ENCODE assay signal across 19 cellular contexts in genomic region chr7:92740134-92740533, GRCh38.
A peak's percentile ranks its signal among the peaks of the same experiment; 100 is the strongest.
DNase-seq lines count a peak whose midpoint lies in the region; ATAC-seq and TF ChIP-seq lines count a peak whose summit lies in the region.
"Had no signal": no experiment of that assay in that cellular context is flagged by ENCODE, and none has a peak within 500 bp of the region (broad histone marks: within the 10 kb centered on the region; RNA-seq: fewer than 3 reads in every experiment).

No MANE protein-coding gene starts in this region.

- CTCF ChIA-PET in IMR-90 (lab: Yijun Ruan, JAX), result no interaction called here

- peak overlapping the region; percentile 57 for H3K23ac ChIP-seq in IMR-90 (ENCODE audit: low read depth, low read length)

- peak overlapping the region; percentile 86 for H3K4ac ChIP-seq in IMR-90 (ENCODE audit: low read depth, low read length)

- no peak overlapping the region; the same call in 1 of the 2 replicates for H3K9ac ChIP-seq in IMR-90 (ENCODE audit: low read depth, low read length)
- H3K9ac ChIP-seq: BLaER1 treated with 17β-estradiol and CSF1 and Interleukin-3, amounts not matched to agents 10 nM and 100 nM had no signal

- H3K9me1 ChIP-seq in IMR-90 (ENCODE audit: insufficient read depth, low read length), result peaks cover 19% of the 10 kb centered on the region

- peaks cover 9% of the 10 kb centered on the region for H4K20me1 ChIP-seq in IMR-90 (ENCODE audit: insufficient read depth, low read length)
- H4K20me1 ChIP-seq: BLaER1 treated with 17β-estradiol and CSF1 and Interleukin-3, amounts not matched to agents 10 nM and 100 nM had no signal

- H4K8ac ChIP-seq in IMR-90 (ENCODE audit: low read depth in 2 of 2, low read length in 2 of 2), result peak overlapping the region; percentile 46 to 58

- H4K5ac ChIP-seq in IMR-90 (ENCODE audit: low read depth, low read length), result no peak overlapping the region; the same call in 1 of the 2 replicates

- H3K56ac ChIP-seq in IMR-90 (ENCODE audit: extremely low read depth, insufficient read depth, low read length), result peak overlapping the region; percentile 56; the same call in 1 of the 2 replicates

- peak overlapping the region; percentile 4; the same call in 1 of the 2 replicates for H3K18ac ChIP-seq in IMR-90 (ENCODE audit: low read depth, low read length)

- dilution Hi-C loops in IMR-90 (cut with HindIII; ENCODE audit: low sequenced_read_pairs, unreplicated experiment), result no loop called here

- H3K4me2 ChIP-seq in IMR-90 (ENCODE audit: low read depth, low read length), result no peak overlapping the region
- H3K4me2 ChIP-seq: BLaER1 treated with 17β-estradiol and CSF1 and Interleukin-3, amounts not matched to agents 10 nM and 100 nM; GM23338 had no signal

- intact Hi-C loops in IMR-90 (cut with micrococcal nuclease), result no loop called here

- ATAC-seq in IMR-90 (ENCODE audit: low read depth) (no peak; the same call in 1 of the 2 replicates), GM18867 (IDR thresholded peaks at IDR 0.05; ENCODE audit: unreplicated experiment) (no peak)
- ATAC-seq in activated naive CD8-positive, alpha-beta T cell treated with anti-CD3 and anti-CD28 coated beads, Interleukin-2, amount 10 ng/mL, durations not matched to agents 7 days and 5 days (ENCODE audit: low read depth), result peak; percentile 56
- ATAC-seq: left colon had no signal

- peak overlapping the region; percentile 80 for H4K91ac ChIP-seq in IMR-90 (ENCODE audit: insufficient read depth, low read depth, low read length)

- peak overlapping the region; percentile 62 for H2BK15ac ChIP-seq in IMR-90 (ENCODE audit: low read depth, low read length)

- no peak for TF ChIP-seq RAD21 in IMR-90 (IDR thresholded peaks at IDR 0.05; ENCODE audit: low read length)

- H3K27me3 ChIP-seq in IMR-90 (ENCODE audit: control insufficient read depth, insufficient read depth, low read length), result no peaks in the 10 kb centered on the region
- H3K27me3 ChIP-seq: BLaER1 treated with 17β-estradiol and CSF1 and Interleukin-3, amounts not matched to agents 10 nM and 100 nM; SJCRH30; uterus had no signal

- TF ChIP-seq POLR2A in IMR-90 (IDR thresholded peaks at IDR 0.05; ENCODE audit: low read depth, low read length), result no peak

- peak overlapping the region; percentile 78 for H2BK20ac ChIP-seq in IMR-90 (ENCODE audit: low read depth, low read length)

- H2BK120ac ChIP-seq in IMR-90 (ENCODE audit: low read depth, low read length), result peak overlapping the region; percentile 82

- POLR2A ChIA-PET in IMR-90 (lab: Charles Lee; ENCODE audit: unreplicated experiment), result no interaction called here
- POLR2A ChIA-PET in activated naive CD8-positive, alpha-beta T cell treated with anti-CD3 and anti-CD28 coated beads, Interleukin-2, amount 10 ng/mL, durations not matched to agents 7 days and 5 days (lab: Charles Lee), result no interaction called here

- peak overlapping the region; percentile 47 for H3K27ac Mint-ChIP-seq in T-helper 1 cell treated with Interleukin-12 subunit alpha and Interleukin-12 subunit beta and Interleukin-4 antibody, amounts not matched to agents 30 μg/mL and 1 μg/mL, for 36 hours
- peak overlapping the region; percentile 3 for H3K27ac Mint-ChIP-seq in activated naive CD8-positive, alpha-beta T cell treated with anti-CD3 and anti-CD28 coated beads, Interleukin-2, amount 10 ng/mL, durations not matched to agents 7 days and 5 days
- H3K27ac Mint-ChIP-seq in mesothelial cell of epicardium, result peak overlapping the region; percentile 94
- H3K27ac Mint-ChIP-seq: GM23338 had no signal

- DNase-seq in T-helper 1 cell, result no peak
- DNase-seq in IMR-90, result no peak
- no peak for DNase-seq in activated naive CD8-positive, alpha-beta T cell treated with anti-CD3 and anti-CD28 coated beads, Interleukin-2, amount 10 ng/mL, durations not matched to agents 7 days and 5 days
- DNase-seq in mesothelial cell of epicardium (ENCODE audit: low spot score in 2 of 2, unreplicated experiment in 2 of 2), result no peak
- DNase-seq in NCI-H1436 treated with DMSO at 0.1 percent for 48 hours (lab: John Stamatoyannopoulos, UW), result no peak
- no peak for DNase-seq in NCI-H1105 treated with DMSO at 0.1 percent for 48 hours (lab: John Stamatoyannopoulos, UW)
- DNase-seq: 8988T; activated naive CD4-positive, alpha-beta T cell; left colon; NCI-H1417; NCI-H524 treated with DMSO at 0.1 percent for 48 hours; SJCRH30; T-helper 9 cell; uterus had no signal

- H3K79me1 ChIP-seq in IMR-90 (ENCODE audit: low read depth in 1 of 2, low read length in 2 of 2), result peaks cover 16 to 72% of the 10 kb centered on the region in 2 experiments

- TF ChIP-seq CTCF in IMR-90 (conservative IDR thresholded peaks at IDR 0.05; ENCODE audit: low read depth, low read length) (no peak), mesothelial cell of epicardium (IDR thresholded peaks at IDR 0.05; ENCODE audit: unreplicated experiment) (no peak)

- H2AK9ac ChIP-seq in IMR-90 (replicated peaks; ENCODE audit: low read depth, low read length, poor library complexity), result no peak overlapping the region

- H3K27ac ChIP-seq in IMR-90 (ENCODE audit: insufficient read depth, low read length), result peak overlapping the region; percentile 90
- H3K27ac ChIP-seq: BLaER1 treated with 17β-estradiol and CSF1 and Interleukin-3, amounts not matched to agents 10 nM and 100 nM; SJCRH30; uterus had no signal

- peaks cover 36% of the 10 kb centered on the region for H3K36me3 Mint-ChIP-seq in T-helper 1 cell treated with Interleukin-12 subunit alpha and Interleukin-12 subunit beta and Interleukin-4 antibody, amounts not matched to agents 30 μg/mL and 1 μg/mL, for 36 hours (ENCODE audit: low read depth)
- peaks cover 56% of the 10 kb centered on the region for H3K36me3 Mint-ChIP-seq in activated naive CD8-positive, alpha-beta T cell treated with anti-CD3 and anti-CD28 coated beads, Interleukin-2, amount 10 ng/mL, durations not matched to agents 7 days and 5 days
- H3K36me3 Mint-ChIP-seq in mesothelial cell of epicardium, result peaks cover 17% of the 10 kb centered on the region

- in situ Hi-C loops in IMR-90 (cut with MboI; ENCODE audit: low sequenced_read_pairs), result no loop called here

- H3K4me1 ChIP-seq in IMR-90 (ENCODE audit: control insufficient read depth, insufficient read depth, low read length), result peaks cover 16% of the 10 kb centered on the region
- H3K4me1 ChIP-seq: BLaER1 treated with 17β-estradiol and CSF1 and Interleukin-3, amounts not matched to agents 10 nM and 100 nM; SJCRH30; uterus had no signal

- no peaks in the 10 kb centered on the region for H3K9me3 ChIP-seq in IMR-90 (ENCODE audit: control insufficient read depth, insufficient read depth, low read length)
- H3K9me3 ChIP-seq: SJCRH30, uterus had no signal

- H2AK5ac ChIP-seq in IMR-90 (ENCODE audit: low read depth, low read length), result peak overlapping the region; percentile 10

- H2AFZ ChIP-seq in IMR-90 (replicated peaks; ENCODE audit: low read length, poor library complexity), result no peak overlapping the region
- H2AFZ ChIP-seq: GM23338 had no signal

- WGBS in IMR-90 (ENCODE audit: extremely low coverage in 2 of 2, insufficient read length in 1 of 2), 2 experiments, result 90% methylated on average over 3 of the region's 4 CpGs; no CpG with 5 or more reads in 1 of the 2 experiments

- peaks cover 5% of the 10 kb centered on the region for H3K9me3 Mint-ChIP-seq in T-helper 1 cell treated with Interleukin-12 subunit alpha and Interleukin-12 subunit beta and Interleukin-4 antibody, amounts not matched to agents 30 μg/mL and 1 μg/mL, for 36 hours
- H3K9me3 Mint-ChIP-seq in activated naive CD8-positive, alpha-beta T cell treated with anti-CD3 and anti-CD28 coated beads, Interleukin-2, amount 10 ng/mL, durations not matched to agents 7 days and 5 days, result peaks cover 9% of the 10 kb centered on the region
- peaks cover 13% of the 10 kb centered on the region for H3K9me3 Mint-ChIP-seq in mesothelial cell of epicardium
- H3K9me3 Mint-ChIP-seq: GM23338 had no signal

- H3K27me3 Mint-ChIP-seq in T-helper 1 cell treated with Interleukin-12 subunit alpha and Interleukin-12 subunit beta and Interleukin-4 antibody, amounts not matched to agents 30 μg/mL and 1 μg/mL, for 36 hours (ENCODE audit: low read depth), result no peaks in the 10 kb centered on the region
- H3K27me3 Mint-ChIP-seq in activated naive CD8-positive, alpha-beta T cell treated with anti-CD3 and anti-CD28 coated beads, Interleukin-2, amount 10 ng/mL, durations not matched to agents 7 days and 5 days, result no peaks in the 10 kb centered on the region
- H3K27me3 Mint-ChIP-seq in mesothelial cell of epicardium (ENCODE audit: low read depth), result no peaks in the 10 kb centered on the region
- H3K27me3 Mint-ChIP-seq: brain had no signal

- no peak overlapping the region for H3K4me3 Mint-ChIP-seq in T-helper 1 cell treated with Interleukin-12 subunit alpha and Interleukin-12 subunit beta and Interleukin-4 antibody, amounts not matched to agents 30 μg/mL and 1 μg/mL, for 36 hours
- no peak overlapping the region for H3K4me3 Mint-ChIP-seq in activated naive CD8-positive, alpha-beta T cell treated with anti-CD3 and anti-CD28 coated beads, Interleukin-2, amount 10 ng/mL, durations not matched to agents 7 days and 5 days
- H3K4me3 Mint-ChIP-seq in mesothelial cell of epicardium, result no peak overlapping the region
- H3K4me3 Mint-ChIP-seq: brain, GM23338 had no signal

- H3K4me3 ChIP-seq in IMR-90 (ENCODE audit: insufficient read depth, low read depth, low read length), result no peak overlapping the region
- H3K4me3 ChIP-seq: BLaER1 treated with 17β-estradiol and CSF1 and Interleukin-3, amounts not matched to agents 10 nM and 100 nM; GM23338; SJCRH30; uterus had no signal

- peaks cover 3% of the 10 kb centered on the region for H3K36me3 ChIP-seq in IMR-90 (ENCODE audit: control insufficient read depth, insufficient read depth, low read length)
- H3K36me3 ChIP-seq: uterus had no signal

- peaks cover 55% of the 10 kb centered on the region for H3K4me1 Mint-ChIP-seq in T-helper 1 cell treated with Interleukin-12 subunit alpha and Interleukin-12 subunit beta and Interleukin-4 antibody, amounts not matched to agents 30 μg/mL and 1 μg/mL, for 36 hours (ENCODE audit: low read depth)
- H3K4me1 Mint-ChIP-seq in activated naive CD8-positive, alpha-beta T cell treated with anti-CD3 and anti-CD28 coated beads, Interleukin-2, amount 10 ng/mL, durations not matched to agents 7 days and 5 days, result peaks cover 31% of the 10 kb centered on the region
- peaks cover 16% of the 10 kb centered on the region for H3K4me1 Mint-ChIP-seq in mesothelial cell of epicardium

- peak overlapping the region; percentile 93 for H2BK5ac ChIP-seq in IMR-90 (ENCODE audit: low read depth, low read length, poor library complexity, severe bottlenecking)

- BruUV-seq in IMR-90 (replicated peaks; lab: Mats Ljungman, UMichigan), result no TSS peak

- peak overlapping the region; percentile 7 for H3K14ac ChIP-seq in IMR-90 (replicated peaks; ENCODE audit: low read depth, low read length)

TF ChIP-seq in IMR-90, 13 proteins besides CTCF, POLR2A, EP300 and RAD21 (continues in another document):
- no peak for TF ChIP-seq USF2 (IDR thresholded peaks at IDR 0.05; ENCODE audit: low read depth, low read length)

Comparison
In these comparisons a context has a peak if more than half of its experiments do, and no peak if none do; other contexts are left out.
1. H3K27ac Mint-ChIP-seq: peak in every context shown above with its lines; median percentile 94 in mesothelial cell of epicardium; 47 in T-helper 1 cell treated with Interleukin-12 subunit alpha and Interleukin-12 subunit beta and Interleukin-4 antibody, amounts not matched to agents 30 μg/mL and 1 μg/mL, for 36 hours; 3 in activated naive CD8-positive, alpha-beta T cell treated with anti-CD3 and anti-CD28 coated beads, Interleukin-2, amount 10 ng/mL, durations not matched to agents 7 days and 5 days.